In genomic region chr3:17742092-17742836, GRCh38 we compare ENCODE assay signal across 8 cellular contexts. TPM values are rescaled to one million over a fixed set of nuclear protein-coding genes. Genes with fewer than 3 reads are reported as not detected.
DNase-seq lines count a peak whose midpoint lies in the region; ATAC-seq and TF ChIP-seq lines count a peak whose summit lies in the region.

TBC1D5 (minus strand) TSS chr3:17742631; CDS start chr3:17508570, 234,061 bp downstream.

- no peaks in the 10 kb centered on the region for H3K27me3 ChIP-seq in KMS-11 (ENCODE audit: insufficient read depth, low read depth)

- peak within 1 kb of the TSS; percentile 90 for H3K9ac ChIP-seq in KMS-11

- H3K36me3 ChIP-seq in KMS-11 (ENCODE audit: insufficient read depth) = no peaks in the 10 kb centered on the region

- no peaks in the 10 kb centered on the region for H3K9me3 Mint-ChIP-seq in activated T-helper 17 cell treated with anti-CD3 and anti-CD28 coated beads, Interleukin-2, amount 50 U/mL, for 72 hours
- peaks cover 4% of the 10 kb centered on the region for H3K9me3 Mint-ChIP-seq in nephron progenitor cell
- no peaks in the 10 kb centered on the region for H3K9me3 Mint-ChIP-seq in stimulated activated naive CD8-positive, alpha-beta T cell treated with anti-CD3 and anti-CD28 coated beads, Interleukin-15, amount 100 ng/mL, for 72 hours

- DNase-seq in DMS79 treated with DMSO at 0.1 percent for 48 hours (lab: John Stamatoyannopoulos, UW) (peak; percentile 78), RWPE1 (ENCODE audit: low spot score) (peak; percentile 46), fibroblast of pulmonary artery (ENCODE audit: low read depth) (peak; percentile 98), nephron progenitor cell (peak; percentile 91)
- peak; percentile 93 to 97 for DNase-seq in stimulated activated naive CD8-positive, alpha-beta T cell treated with anti-CD3 and anti-CD28 coated beads, Interleukin-15, amount 100 ng/mL, for 72 hours

- H3K4me3 ChIP-seq in KMS-11 (IDR thresholded peaks at IDR 0.05; ENCODE audit: insufficient read depth, low read depth, low read length) (peak within 1 kb of the TSS; percentile 62), fibroblast of pulmonary artery (replicated peaks; ENCODE audit: low read depth, low read length) (peak within 1 kb of the TSS; percentile 71)

- peak within 1 kb of the TSS; percentile 89 for H3K27ac Mint-ChIP-seq in activated T-helper 17 cell treated with anti-CD3 and anti-CD28 coated beads, Interleukin-2, amount 50 U/mL, for 72 hours
- H3K27ac Mint-ChIP-seq in nephron progenitor cell = peak within 1 kb of the TSS; percentile 99
- H3K27ac Mint-ChIP-seq in stimulated activated naive CD8-positive, alpha-beta T cell treated with anti-CD3 and anti-CD28 coated beads, Interleukin-15, amount 100 ng/mL, for 72 hours = peak within 1 kb of the TSS; percentile 96 to 97

- H2AFZ ChIP-seq in KMS-11 (ENCODE audit: low read depth) = peak within 1 kb of the TSS; percentile 81

- H4K20me1 ChIP-seq in KMS-11 (ENCODE audit: insufficient read depth) = no peaks in the 10 kb centered on the region

- H3K4me3 Mint-ChIP-seq in activated T-helper 17 cell treated with anti-CD3 and anti-CD28 coated beads, Interleukin-2, amount 50 U/mL, for 72 hours = peak within 1 kb of the TSS; percentile 87
- peak within 1 kb of the TSS; percentile 88 for H3K4me3 Mint-ChIP-seq in nephron progenitor cell
- peak within 1 kb of the TSS; percentile 91 to 94 for H3K4me3 Mint-ChIP-seq in stimulated activated naive CD8-positive, alpha-beta T cell treated with anti-CD3 and anti-CD28 coated beads, Interleukin-15, amount 100 ng/mL, for 72 hours

- H3K27ac ChIP-seq in KMS-11 = peak within 1 kb of the TSS; percentile 94
- peak within 1 kb of the TSS; percentile 100 for H3K27ac ChIP-seq in RWPE1

- no peaks in the 10 kb centered on the region for H3K27me3 Mint-ChIP-seq in activated T-helper 17 cell treated with anti-CD3 and anti-CD28 coated beads, Interleukin-2, amount 50 U/mL, for 72 hours
- no peaks in the 10 kb centered on the region for H3K27me3 Mint-ChIP-seq in nephron progenitor cell (ENCODE audit: low read depth, poor library complexity)
- H3K27me3 Mint-ChIP-seq in stimulated activated naive CD8-positive, alpha-beta T cell treated with anti-CD3 and anti-CD28 coated beads, Interleukin-15, amount 100 ng/mL, for 72 hours = no peaks in the 10 kb centered on the region

- TF ChIP-seq CTCF in KMS-11 (conservative IDR thresholded peaks at IDR 0.05; ENCODE audit: low read depth, low read length) (no peak), RWPE1 (conservative IDR thresholded peaks at IDR 0.05; ENCODE audit: low read depth) (no peak), fibroblast of pulmonary artery (IDR thresholded peaks at IDR 0.05; ENCODE audit: low read length, missing control alignments) (no peak), nephron progenitor cell (IDR thresholded peaks at IDR 0.05) (no peak)

- H3K36me3 Mint-ChIP-seq in activated T-helper 17 cell treated with anti-CD3 and anti-CD28 coated beads, Interleukin-2, amount 50 U/mL, for 72 hours (ENCODE audit: low read depth) = peaks cover 19% of the 10 kb centered on the region
- peaks cover 8% of the 10 kb centered on the region for H3K36me3 Mint-ChIP-seq in nephron progenitor cell (ENCODE audit: low read depth)

- peaks cover 27% of the 10 kb centered on the region for H3K4me1 ChIP-seq in KMS-11 (ENCODE audit: low read depth, poor library complexity, severe bottlenecking)

- H3K4me1 Mint-ChIP-seq in activated T-helper 17 cell treated with anti-CD3 and anti-CD28 coated beads, Interleukin-2, amount 50 U/mL, for 72 hours = peaks cover 13% of the 10 kb centered on the region
- H3K4me1 Mint-ChIP-seq in nephron progenitor cell = peaks cover 84% of the 10 kb centered on the region
- H3K4me1 Mint-ChIP-seq in stimulated activated naive CD8-positive, alpha-beta T cell treated with anti-CD3 and anti-CD28 coated beads, Interleukin-15, amount 100 ng/mL, for 72 hours = peaks cover 57% of the 10 kb centered on the region

- H3K79me2 ChIP-seq in KMS-11 (ENCODE audit: insufficient read depth, low read depth) = peaks cover 16% of the 10 kb centered on the region; the same call in 1 of the 2 replicates

- H3K4me2 ChIP-seq in KMS-11 = peak within 1 kb of the TSS; percentile 98

- CTCF ChIA-PET in RWPE1 (lab: Yijun Ruan, JAX) = interaction anchor here (1.2 kb wide), 1 partner anchor 99 kb away, joined by 4 read pairs; no protein-coding TSS in a partner anchor

- POLR2A ChIA-PET in RWPE1 (lab: Yijun Ruan, JAX; ENCODE audit: low non-redundant PET) = no interaction called here

- peak; percentile 76 for ATAC-seq in GM21737 (IDR thresholded peaks at IDR 0.05; ENCODE audit: unreplicated experiment)
- ATAC-seq in activated T-helper 17 cell treated with anti-CD3 and anti-CD28 coated beads, Interleukin-2, amount 50 U/mL, for 72 hours (replicated peaks) = peak; percentile 91
- ATAC-seq in stimulated activated naive CD8-positive, alpha-beta T cell treated with anti-CD3 and anti-CD28 coated beads, Interleukin-15, amount 100 ng/mL, for 72 hours = peak; percentile 95

RNA-seq across cellular contexts. Expression of gene TBC1D5, which starts in this region (rescaled TPM):
- 10 to 100 TPM; 43.9 to 53.2 TPM for total RNA-seq in activated T-helper 17 cell treated with anti-CD3 and anti-CD28 coated beads, Interleukin-2, amount 50 U/mL, for 72 hours

Comparison
In these comparisons a context has a peak if more than half of its experiments do, and no peak if none do; other contexts are left out.
1. Peak in every context shown above with its lines: DNase-seq, ATAC-seq, H3K4me3 ChIP-seq and H3K27ac ChIP-seq.
2. DNase-seq: peak in every context shown above with its lines; median percentile 98 in fibroblast of pulmonary artery; 95 in stimulated activated naive CD8-positive, alpha-beta T cell treated with anti-CD3 and anti-CD28 coated beads, Interleukin-15, amount 100 ng/mL, for 72 hours; 91 in nephron progenitor cell; 78 in DMS79 treated with DMSO at 0.1 percent for 48 hours; 46 in RWPE1.